1 cellular context compared by ENCODE assay signal in the genomic region with DNA sequence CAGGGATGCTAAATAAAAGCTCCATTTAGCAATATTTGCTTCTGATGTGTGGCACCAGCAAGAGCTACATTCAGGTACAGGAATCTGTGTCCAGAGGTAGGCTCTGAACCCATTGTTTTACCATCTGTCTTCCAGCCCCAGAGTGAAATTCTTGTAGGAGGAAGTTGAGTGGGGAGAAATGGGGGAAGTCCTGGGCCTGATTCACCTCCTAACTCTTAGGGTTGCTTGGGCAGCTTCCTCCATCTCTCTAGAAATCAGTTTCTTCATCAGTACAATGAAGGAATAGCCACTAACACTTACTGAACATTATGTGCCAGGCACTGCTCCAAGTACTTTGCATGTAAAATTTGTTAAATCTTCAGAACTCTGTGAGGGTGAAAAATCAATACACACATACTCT.
TF ChIP-seq lines count a peak whose summit lies in the region.

No MANE protein-coding gene starts in this region.

TF ChIP-seq in WTC11, 78 proteins besides CTCF, POLR2A, EP300 and RAD21 (continued from another document):
- TF ChIP-seq TEAD4 (CRISPR knock-in tag; IDR thresholded peaks at IDR 0.05) (no peak), SMAD4 (CRISPR knock-in tag; IDR thresholded peaks at IDR 0.05) (no peak), NR1H2 (CRISPR knock-in tag; IDR thresholded peaks at IDR 0.05) (no peak), NFATC4 (CRISPR knock-in tag; IDR thresholded peaks at IDR 0.05) (no peak), CBFB (CRISPR knock-in tag; IDR thresholded peaks at IDR 0.05; ENCODE audit: low read depth) (no peak)
- TF ChIP-seq, protein P1, sequence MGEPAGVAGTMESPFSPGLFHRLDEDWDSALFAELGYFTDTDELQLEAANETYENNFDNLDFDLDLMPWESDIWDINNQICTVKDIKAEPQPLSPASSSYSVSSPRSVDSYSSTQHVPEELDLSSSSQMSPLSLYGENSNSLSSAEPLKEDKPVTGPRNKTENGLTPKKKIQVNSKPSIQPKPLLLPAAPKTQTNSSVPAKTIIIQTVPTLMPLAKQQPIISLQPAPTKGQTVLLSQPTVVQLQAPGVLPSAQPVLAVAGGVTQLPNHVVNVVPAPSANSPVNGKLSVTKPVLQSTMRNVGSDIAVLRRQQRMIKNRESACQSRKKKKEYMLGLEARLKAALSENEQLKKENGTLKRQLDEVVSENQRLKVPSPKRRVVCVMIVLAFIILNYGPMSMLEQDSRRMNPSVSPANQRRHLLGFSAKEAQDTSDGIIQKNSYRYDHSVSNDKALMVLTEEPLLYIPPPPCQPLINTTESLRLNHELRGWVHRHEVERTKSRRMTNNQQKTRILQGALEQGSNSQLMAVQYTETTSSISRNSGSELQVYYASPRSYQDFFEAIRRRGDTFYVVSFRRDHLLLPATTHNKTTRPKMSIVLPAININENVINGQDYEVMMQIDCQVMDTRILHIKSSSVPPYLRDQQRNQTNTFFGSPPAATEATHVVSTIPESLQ (CRISPR knock-in tag; IDR thresholded peaks at IDR 0.05): no peak
- TF ChIP-seq, protein P2, sequence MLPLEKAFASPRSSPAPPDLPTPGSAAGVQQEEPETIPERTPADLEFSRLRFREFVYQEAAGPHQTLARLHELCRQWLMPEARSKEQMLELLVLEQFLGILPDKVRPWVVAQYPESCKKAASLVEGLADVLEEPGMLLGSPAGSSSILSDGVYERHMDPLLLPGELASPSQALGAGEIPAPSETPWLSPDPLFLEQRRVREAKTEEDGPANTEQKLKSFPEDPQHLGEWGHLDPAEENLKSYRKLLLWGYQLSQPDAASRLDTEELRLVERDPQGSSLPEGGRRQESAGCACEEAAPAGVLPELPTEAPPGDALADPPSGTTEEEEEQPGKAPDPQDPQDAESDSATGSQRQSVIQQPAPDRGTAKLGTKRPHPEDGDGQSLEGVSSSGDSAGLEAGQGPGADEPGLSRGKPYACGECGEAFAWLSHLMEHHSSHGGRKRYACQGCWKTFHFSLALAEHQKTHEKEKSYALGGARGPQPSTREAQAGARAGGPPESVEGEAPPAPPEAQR (CRISPR knock-in tag; IDR thresholded peaks at IDR 0.05): no peak
TF ChIP-seq in WTC11: peak in this region for 0.
